ENCODE assay signal across 9 cellular contexts in the genomic region with DNA sequence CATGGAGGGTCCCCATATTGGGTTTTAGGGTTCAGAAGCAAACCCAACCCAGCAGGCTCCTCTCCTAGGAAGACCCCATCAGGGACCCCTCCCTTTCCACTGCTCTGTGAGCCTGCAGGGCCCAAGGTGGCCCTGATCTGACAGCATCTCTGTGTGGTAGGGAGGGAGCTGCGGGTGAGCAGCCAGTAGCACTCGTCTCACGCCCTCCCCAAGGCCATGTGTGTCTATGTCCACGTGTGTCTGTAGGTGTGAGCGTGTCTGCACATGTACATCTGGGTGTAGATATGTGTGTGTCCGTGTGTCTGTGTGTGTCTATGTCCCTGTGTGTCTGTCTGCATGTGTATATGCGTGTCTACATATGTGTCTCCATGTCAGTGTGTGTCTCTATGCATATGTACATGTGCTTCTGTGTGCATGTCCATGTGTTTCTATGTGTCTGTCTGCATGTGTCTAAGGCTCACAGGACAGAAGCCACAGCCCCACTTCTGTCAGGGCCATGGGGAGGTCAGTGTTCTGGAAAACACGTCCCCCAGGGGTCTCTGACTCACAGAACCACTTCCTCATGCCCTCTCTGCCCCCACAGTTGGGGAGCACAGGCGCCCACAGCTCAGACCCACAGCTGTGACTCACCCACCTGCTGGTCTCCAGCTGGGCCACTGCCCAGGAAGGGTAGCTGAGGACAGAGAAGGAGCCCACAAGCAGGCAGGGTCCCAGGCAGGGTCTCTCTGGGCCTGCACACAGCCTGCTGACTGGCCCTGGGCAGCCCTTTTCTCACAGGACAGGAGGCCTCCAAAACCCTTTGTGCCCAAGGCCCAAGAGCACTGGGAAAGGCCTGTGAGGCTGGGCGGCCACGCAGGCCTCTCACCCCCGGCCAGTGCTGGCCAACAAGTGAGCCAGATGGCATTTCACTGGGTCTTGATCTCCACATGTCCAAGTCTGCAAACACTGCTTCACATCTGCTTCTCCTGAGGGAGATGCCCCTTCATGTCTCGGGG.
DNase-seq lines count a peak whose midpoint lies in the region; ATAC-seq lines count a peak whose summit lies in the region.
"Had no signal": no experiment of that assay in that cellular context is flagged by ENCODE, and none has a peak within 500 bp of the region (broad histone marks: within the 10 kb centered on the region; RNA-seq: fewer than 3 reads in every experiment).

No MANE protein-coding gene starts in this region.

- no peaks in the 10 kb centered on the region for H3K9me3 Mint-ChIP-seq in activated naive CD8-positive, alpha-beta T cell treated with anti-CD3 and anti-CD28 coated beads, Interleukin-2, amount 50 U/mL, for 24 hours

- no peak overlapping the region for H3K27ac Mint-ChIP-seq in activated naive CD8-positive, alpha-beta T cell treated with anti-CD3 and anti-CD28 coated beads, Interleukin-2, amount 50 U/mL, for 24 hours

- DNase-seq in SIG-M5 treated with dmso at 0.1 percent for 504 hours (lab: John Stamatoyannopoulos, UW; ENCODE audit: unreplicated experiment) (peak; percentile 69), SIG-M5 (lab: John Stamatoyannopoulos, UW) (no peak), right cardiac atrium (peak; percentile 76 to 83 (median 82)), anterior cingulate cortex (lab: John Stamatoyannopoulos, UW) (no peak)
- DNase-seq in activated naive CD8-positive, alpha-beta T cell treated with anti-CD3 and anti-CD28 coated beads, Interleukin-2, amount 50 U/mL, for 24 hours = peak; percentile 24
- DNase-seq in stimulated activated CD4-positive, alpha-beta T cell treated with anti-CD3 and anti-CD28 coated beads, Interleukin-4, amount 100 ng/mL, for 24 hours = no peak

- H3K27ac ChIP-seq in right cardiac atrium (ENCODE audit: low read length) (no peak overlapping the region), stomach smooth muscle (ENCODE audit: low read length) (peak overlapping the region; percentile 53)

- H3K36me3 ChIP-seq in stomach smooth muscle (ENCODE audit: control insufficient read depth in 2 of 2, insufficient read depth in 2 of 2, low read length in 2 of 2) = no peaks in the 10 kb centered on the region
- H3K36me3 ChIP-seq: Peyer's patch had no signal

- peaks cover 17% of the 10 kb centered on the region for H3K4me1 Mint-ChIP-seq in activated naive CD8-positive, alpha-beta T cell treated with anti-CD3 and anti-CD28 coated beads, Interleukin-2, amount 50 U/mL, for 24 hours

- H3K27me3 ChIP-seq in right cardiac atrium (ENCODE audit: control insufficient read depth, insufficient read depth) (no peaks in the 10 kb centered on the region), stomach smooth muscle (ENCODE audit: control insufficient read depth in 1 of 2, insufficient read depth in 2 of 2, low read length in 2 of 2) (no peaks in the 10 kb centered on the region)
- H3K27me3 ChIP-seq: Peyer's patch had no signal

- peak overlapping the region in 1 of 2 donors; percentile 29 for H3K9ac ChIP-seq in stomach smooth muscle (ENCODE audit: low read length in 2 of 2)

- H3K27me3 Mint-ChIP-seq in activated naive CD8-positive, alpha-beta T cell treated with anti-CD3 and anti-CD28 coated beads, Interleukin-2, amount 50 U/mL, for 24 hours = no peaks in the 10 kb centered on the region

- ATAC-seq in activated naive CD8-positive, alpha-beta T cell treated with anti-CD3 and anti-CD28 coated beads, Interleukin-2, amount 50 U/mL, for 24 hours = peak; percentile 76
- ATAC-seq in right cardiac atrium (peak; percentile 62 to 71), HG02970 (IDR thresholded peaks at IDR 0.05; ENCODE audit: low FRiP score, unreplicated experiment) (no peak)

- H3K9me3 ChIP-seq in right cardiac atrium (ENCODE audit: control insufficient read depth, low read length) (no peaks in the 10 kb centered on the region), stomach smooth muscle (ENCODE audit: control insufficient read depth in 2 of 2, low read length in 2 of 2) (no peaks in the 10 kb centered on the region)
- H3K9me3 ChIP-seq: Peyer's patch had no signal

- no peaks in the 10 kb centered on the region for H3K36me3 Mint-ChIP-seq in activated naive CD8-positive, alpha-beta T cell treated with anti-CD3 and anti-CD28 coated beads, Interleukin-2, amount 50 U/mL, for 24 hours (ENCODE audit: low read depth)

- 79% methylated on average over 13 of the region's 13 CpGs for WGBS in right cardiac atrium

- intact Hi-C loops in right cardiac atrium (cut with DNase I) = no loop called here

- no peak overlapping the region for H3K4me3 ChIP-seq in right cardiac atrium (ENCODE audit: low read length)
- no peak overlapping the region for H3K4me3 ChIP-seq in stomach smooth muscle (ENCODE audit: low read length in 2 of 2)
- H3K4me3 ChIP-seq: Peyer's patch had no signal

- H3K4me1 ChIP-seq in right cardiac atrium (ENCODE audit: control insufficient read depth, insufficient read depth, low read length) (no peaks in the 10 kb centered on the region), stomach smooth muscle (ENCODE audit: control insufficient read depth, insufficient read depth, low read length) (peaks cover 33% of the 10 kb centered on the region)

- no peak overlapping the region for H3K4me3 Mint-ChIP-seq in activated naive CD8-positive, alpha-beta T cell treated with anti-CD3 and anti-CD28 coated beads, Interleukin-2, amount 50 U/mL, for 24 hours

Comparison
In these comparisons a context has a peak if more than half of its experiments do, and no peak if none do; other contexts are left out.
1. DNase-seq: peak in SIG-M5 treated with dmso at 0.1 percent for 504 hours (single experiment), activated naive CD8-positive, alpha-beta T cell treated with anti-CD3 and anti-CD28 coated beads, Interleukin-2, amount 50 U/mL, for 24 hours (single experiment) and right cardiac atrium (3 of 3); none in SIG-M5 (single experiment), anterior cingulate cortex (0 of 58) and stimulated activated CD4-positive, alpha-beta T cell treated with anti-CD3 and anti-CD28 coated beads, Interleukin-4, amount 100 ng/mL, for 24 hours (single experiment).